In the genomic region with DNA sequence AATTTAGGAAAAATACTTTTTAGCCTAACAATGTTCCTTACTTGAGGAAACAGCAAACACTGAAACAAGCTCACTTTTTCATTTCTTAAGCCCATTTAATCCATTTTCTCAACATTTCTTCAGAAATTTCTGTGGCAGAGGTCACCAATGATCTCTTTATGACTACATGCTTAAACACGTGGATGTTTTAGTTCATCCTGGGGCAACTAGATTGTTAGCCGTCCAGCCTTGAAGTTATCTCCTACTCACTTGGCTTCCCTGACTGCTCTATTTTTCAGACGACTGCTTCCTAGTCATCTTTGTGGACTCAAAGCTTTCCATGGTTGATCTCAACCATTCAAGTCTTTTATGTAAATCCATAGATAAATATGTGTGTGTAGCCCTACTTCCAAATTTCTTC, we compare ENCODE assay signal across 22 cellular contexts. TPM values are rescaled to one million over a fixed set of nuclear protein-coding genes. Genes with fewer than 3 reads are reported as not detected.
DNase-seq lines count a peak whose midpoint lies in the region; ATAC-seq and TF ChIP-seq lines count a peak whose summit lies in the region.
"Had no signal": no experiment of that assay in that cellular context is flagged by ENCODE, and none has a peak within 500 bp of the region (broad histone marks: within the 10 kb centered on the region; RNA-seq: fewer than 3 reads in every experiment).

No MANE protein-coding gene starts in this region.

- no peak overlapping the region for H3K9ac ChIP-seq in Karpas-422 (ENCODE audit: low read length)
- H3K9ac ChIP-seq: GM23248 had no signal

- intact Hi-C loops in dorsolateral prefrontal cortex (cut with DNase I): no loop called here

- H3K79me2 ChIP-seq in Karpas-422 (ENCODE audit: low read length): no peaks in the 10 kb centered on the region

- H3K4me1 Mint-ChIP-seq in activated naive CD8-positive, alpha-beta T cell (ENCODE audit: low read depth): no peaks in the 10 kb centered on the region
- no peaks in the 10 kb centered on the region for H3K4me1 Mint-ChIP-seq in activated naive CD8-positive, alpha-beta T cell treated with anti-CD3 and anti-CD28 coated beads, Interleukin-2, amount 50 U/mL, for 24 hours
- H3K4me1 Mint-ChIP-seq in WTC11 (peaks cover 6% of the 10 kb centered on the region), osteocyte (ENCODE audit: unreplicated experiment) (peaks cover 16% of the 10 kb centered on the region)
- H3K4me1 Mint-ChIP-seq: activated B cell treated with CpG ODN at 0.5 μM for 24 hours had no signal

- no peaks in the 10 kb centered on the region for H3K9me3 Mint-ChIP-seq in activated naive CD8-positive, alpha-beta T cell (ENCODE audit: low read depth)
- H3K9me3 Mint-ChIP-seq in activated naive CD8-positive, alpha-beta T cell treated with anti-CD3 and anti-CD28 coated beads, Interleukin-2, amount 50 U/mL, for 24 hours: no peaks in the 10 kb centered on the region
- H3K9me3 Mint-ChIP-seq in WTC11: no peaks in the 10 kb centered on the region
- H3K9me3 Mint-ChIP-seq in osteocyte (ENCODE audit: unreplicated experiment): no peaks in the 10 kb centered on the region
- H3K9me3 Mint-ChIP-seq: activated B cell treated with CpG ODN at 0.5 μM for 24 hours; activated T-cell treated with anti-CD3 and anti-CD28 coated beads, Interleukin-2, amount 50 U/mL, for 4 hours; CD14-positive monocyte had no signal

- no peaks in the 10 kb centered on the region for H3K9me2 ChIP-seq in Karpas-422 (replicated peaks; ENCODE audit: insufficient read depth, low read length)

- H3K4me3 Mint-ChIP-seq in activated naive CD8-positive, alpha-beta T cell: no peak overlapping the region
- no peak overlapping the region for H3K4me3 Mint-ChIP-seq in activated naive CD8-positive, alpha-beta T cell treated with anti-CD3 and anti-CD28 coated beads, Interleukin-2, amount 50 U/mL, for 24 hours
- H3K4me3 Mint-ChIP-seq in WTC11 (no peak overlapping the region), osteocyte (ENCODE audit: unreplicated experiment) (no peak overlapping the region)
- H3K4me3 Mint-ChIP-seq: activated B cell treated with CpG ODN at 0.5 μM for 24 hours; activated T-cell treated with anti-CD3 and anti-CD28 coated beads, Interleukin-2, amount 50 U/mL, for 4 hours; CD14-positive monocyte had no signal

- no peak for DNase-seq in activated naive CD8-positive, alpha-beta T cell treated with anti-CD3 and anti-CD28 coated beads, Interleukin-2, amount 50 U/mL, for 24 hours
- DNase-seq in WTC11 (ENCODE audit: low spot score) (no peak), fibroblast of the aortic adventitia (ENCODE audit: low read depth) (peak; percentile 25), osteocyte (ENCODE audit: extremely low spot score, unreplicated experiment) (no peak), Karpas-422 (no peak), dorsolateral prefrontal cortex (no peak), NCI-H146 (lab: John Stamatoyannopoulos, UW) (no peak)
- DNase-seq: activated B cell treated with CpG ODN at 0.5 μM for 24 hours; activated CD4-positive, alpha-beta T cell treated with anti-CD3 and anti-CD28 coated beads, Interleukin-2, amount 50 U/mL, for 1 hour; activated gamma-delta T cell; activated T-cell treated with anti-CD3 and anti-CD28 coated beads, Interleukin-2, amount 50 U/mL, for 4 hours; GDM1; NCI-H1048; NCI-H1694; NCI-H510A; occipital lobe; stimulated activated naive CD4-positive, alpha-beta T cell treated with Interleukin-2 at 50 U/mL for 16 hours; testis had no signal

- H3K4me1 ChIP-seq in Karpas-422 (ENCODE audit: low read length): no peaks in the 10 kb centered on the region
- H3K4me1 ChIP-seq: SJSA1, testis had no signal

- H2AFZ ChIP-seq in Karpas-422 (ENCODE audit: low read length): no peak overlapping the region
- H2AFZ ChIP-seq: GM23248 had no signal

- H3K4me2 ChIP-seq in Karpas-422 (ENCODE audit: low read depth, low read length, poor library complexity, severe bottlenecking): no peak overlapping the region

- H3K9me3 ChIP-seq in Karpas-422 (ENCODE audit: low read length): no peaks in the 10 kb centered on the region
- H3K9me3 ChIP-seq: SJSA1, testis had no signal

- H3K36me3 ChIP-seq in Karpas-422 (ENCODE audit: insufficient read depth, low read length): peaks cover 11% of the 10 kb centered on the region

- ATAC-seq in activated naive CD8-positive, alpha-beta T cell treated with anti-CD3 and anti-CD28 coated beads, Interleukin-2, amount 50 U/mL, for 24 hours: no peak
- no peak for ATAC-seq in WTC11
- ATAC-seq: activated T-cell treated with anti-CD3 and anti-CD28 coated beads, Interleukin-2, amount 50 U/mL, for 4 hours had no signal

- no peak overlapping the region for H3K4me3 ChIP-seq in fibroblast of the aortic adventitia (ENCODE audit: low read depth, low read length)
- H3K4me3 ChIP-seq in Karpas-422 (ENCODE audit: low read length): no peak overlapping the region
- no peak overlapping the region for H3K4me3 ChIP-seq in dorsolateral prefrontal cortex
- H3K4me3 ChIP-seq: GM23248, SJSA1, testis had no signal

- H3K27ac Mint-ChIP-seq in activated naive CD8-positive, alpha-beta T cell: peak overlapping the region; percentile 22
- H3K27ac Mint-ChIP-seq in activated naive CD8-positive, alpha-beta T cell treated with anti-CD3 and anti-CD28 coated beads, Interleukin-2, amount 50 U/mL, for 24 hours: no peak overlapping the region
- H3K27ac Mint-ChIP-seq in WTC11 (peak overlapping the region; percentile 42; the same call in 1 of the 2 replicates), osteocyte (ENCODE audit: unreplicated experiment) (peak overlapping the region; percentile 40)

- H3K27me3 ChIP-seq in Karpas-422 (ENCODE audit: low read length): no peaks in the 10 kb centered on the region
- no peaks in the 10 kb centered on the region for H3K27me3 ChIP-seq in dorsolateral prefrontal cortex
- H3K27me3 ChIP-seq: SJSA1, testis had no signal

- CTCF ChIA-PET in WTC11 (lab: Charles Lee): no interaction called here

- POLR2A ChIA-PET in WTC11 (lab: Charles Lee): interaction anchor here (0.6 to 1.4 kb wide), 2 partner anchors 11 to 62 kb away, joined by 6 read pairs; partner anchors contain the start of gene MARCHF7

- H3K27ac ChIP-seq in Karpas-422 (ENCODE audit: low read length) (no peak overlapping the region), dorsolateral prefrontal cortex (no peak overlapping the region)
- H3K27ac ChIP-seq: GM23248, SJSA1, testis had no signal

- H4K20me1 ChIP-seq in Karpas-422 (ENCODE audit: insufficient read depth, low read depth, low read length): 0 out of 2 replicates have a peak, but pooled peaks cover 8% of the 10 kb centered on the region

- H3K27me3 Mint-ChIP-seq in activated naive CD8-positive, alpha-beta T cell: no peaks in the 10 kb centered on the region
- no peaks in the 10 kb centered on the region for H3K27me3 Mint-ChIP-seq in activated naive CD8-positive, alpha-beta T cell treated with anti-CD3 and anti-CD28 coated beads, Interleukin-2, amount 50 U/mL, for 24 hours
- H3K27me3 Mint-ChIP-seq in WTC11 (ENCODE audit: low read depth) (no peaks in the 10 kb centered on the region), osteocyte (ENCODE audit: unreplicated experiment) (no peaks in the 10 kb centered on the region)
- H3K27me3 Mint-ChIP-seq: activated B cell treated with CpG ODN at 0.5 μM for 24 hours had no signal

- TF ChIP-seq CTCF in WTC11 (IDR thresholded peaks at IDR 0.05) (no peak), fibroblast of the aortic adventitia (IDR thresholded peaks at IDR 0.05; ENCODE audit: insufficient read depth, low read length) (no peak), osteocyte (IDR thresholded peaks at IDR 0.05) (no peak), dorsolateral prefrontal cortex (IDR thresholded peaks at IDR 0.05 in 54 of 56, conservative IDR thresholded peaks at IDR 0.05 in 2 of 56; ENCODE audit: low read depth in 1 of 56, partially characterized antibody in 56 of 56) (no peak)

- H3K36me3 Mint-ChIP-seq in activated naive CD8-positive, alpha-beta T cell: peaks cover 3% of the 10 kb centered on the region
- peaks cover 8% of the 10 kb centered on the region for H3K36me3 Mint-ChIP-seq in activated naive CD8-positive, alpha-beta T cell treated with anti-CD3 and anti-CD28 coated beads, Interleukin-2, amount 50 U/mL, for 24 hours (ENCODE audit: low read depth)
- H3K36me3 Mint-ChIP-seq in WTC11 (no peaks in the 10 kb centered on the region), osteocyte (ENCODE audit: unreplicated experiment) (peaks cover 41% of the 10 kb centered on the region)

TF ChIP-seq in WTC11, 78 proteins besides CTCF, POLR2A, EP300 and RAD21 (continues in another document):
- TF ChIP-seq ZNF232 (CRISPR knock-in tag; IDR thresholded peaks at IDR 0.05): no peak
- TF ChIP-seq, protein P1, sequence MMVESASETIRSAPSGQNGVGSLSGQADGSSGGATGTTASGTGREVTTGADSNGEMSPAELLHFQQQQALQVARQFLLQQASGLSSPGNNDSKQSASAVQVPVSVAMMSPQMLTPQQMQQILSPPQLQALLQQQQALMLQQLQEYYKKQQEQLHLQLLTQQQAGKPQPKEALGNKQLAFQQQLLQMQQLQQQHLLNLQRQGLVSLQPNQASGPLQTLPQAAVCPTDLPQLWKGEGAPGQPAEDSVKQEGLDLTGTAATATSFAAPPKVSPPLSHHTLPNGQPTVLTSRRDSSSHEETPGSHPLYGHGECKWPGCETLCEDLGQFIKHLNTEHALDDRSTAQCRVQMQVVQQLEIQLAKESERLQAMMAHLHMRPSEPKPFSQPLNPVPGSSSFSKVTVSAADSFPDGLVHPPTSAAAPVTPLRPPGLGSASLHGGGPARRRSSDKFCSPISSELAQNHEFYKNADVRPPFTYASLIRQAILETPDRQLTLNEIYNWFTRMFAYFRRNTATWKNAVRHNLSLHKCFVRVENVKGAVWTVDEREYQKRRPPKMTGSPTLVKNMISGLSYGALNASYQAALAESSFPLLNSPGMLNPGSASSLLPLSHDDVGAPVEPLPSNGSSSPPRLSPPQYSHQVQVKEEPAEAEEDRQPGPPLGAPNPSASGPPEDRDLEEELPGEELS (CRISPR knock-in tag; IDR thresholded peaks at IDR 0.05): no peak
- TF ChIP-seq E2F5 (CRISPR knock-in tag; IDR thresholded peaks at IDR 0.05): no peak
- TF ChIP-seq GABPB1 (CRISPR knock-in tag; IDR thresholded peaks at IDR 0.05): no peak
- no peak for TF ChIP-seq NFYB (CRISPR knock-in tag; conservative IDR thresholded peaks at IDR 0.05; ENCODE audit: low read depth)
- no peak for TF ChIP-seq ESRRA (CRISPR knock-in tag; IDR thresholded peaks at IDR 0.05; ENCODE audit: borderline replicate concordance)
- TF ChIP-seq TCF7 (CRISPR knock-in tag; IDR thresholded peaks at IDR 0.05; ENCODE audit: low read depth): no peak

RNA-seq across cellular contexts. Expression of gene CD302, which starts 24.1 kb away (rescaled TPM):
- total RNA-seq in WTC11 (2021) (1.4 to 2.5 TPM (median 1.8 TPM) in 3 replicates), fibroblast of the aortic adventitia (ENCODE audit: low replicate concordance) (23.0 and 33.0 TPM in 2 replicates), osteocyte (18.4 and 19.3 TPM in 2 replicates), dorsolateral prefrontal cortex (10 to 100 TPM in 43 of 120 experiments, 1 to 10 TPM in 77; 2.9 to 20.4 (median 8.5) TPM)
- not detected in 2 replicates for total RNA-seq in Karpas-422 (2014; rRNA removed; shearing (Covaris generic); ENCODE audit: low replicate concordance)
